14 cellular contexts compared by ENCODE assay signal in the genomic region with DNA sequence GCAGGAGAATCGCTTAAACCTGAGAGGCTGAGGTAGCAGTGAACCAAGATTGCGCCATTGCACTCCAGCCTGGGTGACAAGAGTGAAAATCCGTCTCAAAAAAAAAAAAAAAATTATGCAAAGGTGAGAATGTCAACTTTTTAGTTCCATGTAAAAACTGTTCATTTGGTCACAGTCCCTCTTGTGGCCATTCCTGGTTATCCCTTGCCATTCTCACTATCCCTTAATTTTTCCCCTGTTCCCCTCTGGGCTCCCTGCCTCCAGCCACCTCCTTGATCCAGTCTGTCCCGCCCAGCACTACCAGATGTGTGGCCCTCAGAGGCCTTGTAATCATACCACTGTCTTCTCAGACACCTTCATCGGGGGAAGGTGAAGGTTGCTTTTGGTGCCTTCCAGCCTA. TPM values are rescaled to one million over a fixed set of nuclear protein-coding genes. Genes with fewer than 3 reads are reported as not detected.
DNase-seq lines count a peak whose midpoint lies in the region; ATAC-seq and TF ChIP-seq lines count a peak whose summit lies in the region.
"Had no signal": no experiment of that assay in that cellular context is flagged by ENCODE, and none has a peak within 500 bp of the region (broad histone marks: within the 10 kb centered on the region; RNA-seq: fewer than 3 reads in every experiment).

No MANE protein-coding gene starts in this region.

- H3K9me3 ChIP-seq in T-helper 17 cell (ENCODE audit: control insufficient read depth, low read length, poor library complexity, severe bottlenecking): no peaks in the 10 kb centered on the region
- H3K9me3 ChIP-seq: vagina had no signal

- H3K4me3 Mint-ChIP-seq in stimulated activated naive CD8-positive, alpha-beta T cell treated with anti-CD3 and anti-CD28 coated beads, Interleukin-15, Interleukin-2, amounts not matched to agents 100 ng/mL and 50 ng/mL, for 24 hours: no peak overlapping the region
- no peak overlapping the region for H3K4me3 Mint-ChIP-seq in stimulated activated naive CD8-positive, alpha-beta T cell treated with anti-CD3 and anti-CD28 coated beads, Interleukin-15, amount 100 ng/mL, for 72 hours
- H3K4me3 Mint-ChIP-seq in T-helper 17 cell (no peak overlapping the region), glutamatergic neuron (ENCODE audit: unreplicated experiment) (peak overlapping the region; percentile 14)
- peak overlapping the region in 1 of 10 donors; percentile 33 for H3K4me3 Mint-ChIP-seq in naive thymus-derived CD8-positive, alpha-beta T cell

- no peaks in the 10 kb centered on the region for H3K27me3 Mint-ChIP-seq in stimulated activated naive CD8-positive, alpha-beta T cell treated with anti-CD3 and anti-CD28 coated beads, Interleukin-15, Interleukin-2, amounts not matched to agents 100 ng/mL and 50 ng/mL, for 24 hours
- H3K27me3 Mint-ChIP-seq in stimulated activated naive CD8-positive, alpha-beta T cell treated with anti-CD3 and anti-CD28 coated beads, Interleukin-15, amount 100 ng/mL, for 72 hours: no peaks in the 10 kb centered on the region
- H3K27me3 Mint-ChIP-seq in T-helper 17 cell (no peaks in the 10 kb centered on the region), glutamatergic neuron (ENCODE audit: unreplicated experiment) (no peaks in the 10 kb centered on the region)
- H3K27me3 Mint-ChIP-seq in naive thymus-derived CD8-positive, alpha-beta T cell: no peaks in the 10 kb centered on the region

- peak; percentile 71 for TF ChIP-seq CTCF in glutamatergic neuron (IDR thresholded peaks at IDR 0.05; ENCODE audit: partially characterized antibody, unreplicated experiment)

- no peak for ATAC-seq in stimulated activated naive CD8-positive, alpha-beta T cell treated with anti-CD3 and anti-CD28 coated beads, Interleukin-15, amount 100 ng/mL, for 72 hours
- ATAC-seq in T-helper 17 cell (no peak), GM19023 (IDR thresholded peaks at IDR 0.05; ENCODE audit: unreplicated experiment) (no peak), HG02623 (IDR thresholded peaks at IDR 0.05; ENCODE audit: unreplicated experiment) (no peak)
- ATAC-seq in naive thymus-derived CD8-positive, alpha-beta T cell: no peak

- peaks cover 27% of the 10 kb centered on the region for H3K4me1 Mint-ChIP-seq in stimulated activated naive CD8-positive, alpha-beta T cell treated with anti-CD3 and anti-CD28 coated beads, Interleukin-15, Interleukin-2, amounts not matched to agents 100 ng/mL and 50 ng/mL, for 24 hours (ENCODE audit: low read depth)
- peaks cover 9% of the 10 kb centered on the region for H3K4me1 Mint-ChIP-seq in stimulated activated naive CD8-positive, alpha-beta T cell treated with anti-CD3 and anti-CD28 coated beads, Interleukin-15, amount 100 ng/mL, for 72 hours
- peaks cover 37% of the 10 kb centered on the region for H3K4me1 Mint-ChIP-seq in T-helper 17 cell
- peaks cover 6% of the 10 kb centered on the region for H3K4me1 Mint-ChIP-seq in glutamatergic neuron (ENCODE audit: low read depth, unreplicated experiment)
- peaks cover 22 to 71% (median 45%) of the 10 kb centered on the region in 4 donors for H3K4me1 Mint-ChIP-seq in naive thymus-derived CD8-positive, alpha-beta T cell

- peaks cover 15% of the 10 kb centered on the region for H3K36me3 Mint-ChIP-seq in stimulated activated naive CD8-positive, alpha-beta T cell treated with anti-CD3 and anti-CD28 coated beads, Interleukin-15, Interleukin-2, amounts not matched to agents 100 ng/mL and 50 ng/mL, for 24 hours (ENCODE audit: low read depth)
- H3K36me3 Mint-ChIP-seq in T-helper 17 cell (ENCODE audit: low read depth) (peaks cover 3% of the 10 kb centered on the region), glutamatergic neuron (ENCODE audit: unreplicated experiment) (no peaks in the 10 kb centered on the region)
- peaks cover 0 to 46% (median 0%) of the 10 kb centered on the region in 3 donors for H3K36me3 Mint-ChIP-seq in naive thymus-derived CD8-positive, alpha-beta T cell

- POLR2A ChIA-PET in naive thymus-derived CD8-positive, alpha-beta T cell (lab: Charles Lee): no interaction called here

- no peaks in the 10 kb centered on the region for H3K9me3 Mint-ChIP-seq in stimulated activated naive CD8-positive, alpha-beta T cell treated with anti-CD3 and anti-CD28 coated beads, Interleukin-15, Interleukin-2, amounts not matched to agents 100 ng/mL and 50 ng/mL, for 24 hours
- H3K9me3 Mint-ChIP-seq in stimulated activated naive CD8-positive, alpha-beta T cell treated with anti-CD3 and anti-CD28 coated beads, Interleukin-15, amount 100 ng/mL, for 72 hours: no peaks in the 10 kb centered on the region
- no peaks in the 10 kb centered on the region for H3K9me3 Mint-ChIP-seq in glutamatergic neuron (ENCODE audit: unreplicated experiment)
- H3K9me3 Mint-ChIP-seq in naive thymus-derived CD8-positive, alpha-beta T cell: no peaks in the 10 kb centered on the region

- DNase-seq in stimulated activated naive CD8-positive, alpha-beta T cell treated with anti-CD3 and anti-CD28 coated beads, Interleukin-15, amount 100 ng/mL, for 72 hours: no peak
- DNase-seq in T-helper 17 cell: no peak
- no peak for DNase-seq in glutamatergic neuron
- DNase-seq in NCI-H446 treated with DMSO at 0.1 percent for 48 hours (lab: John Stamatoyannopoulos, UW): no peak
- DNase-seq in naive thymus-derived CD8-positive, alpha-beta T cell: no peak
- DNase-seq: activated gamma-delta T cell treated with Interleukin-2 at 50 U/mL for 16 hours; DMS153; NCI-H187 treated with DMSO at 0.1 percent for 48 hours; stimulated activated CD4-positive, alpha-beta T cell treated with anti-CD3 and anti-CD28 coated beads, Interleukin-4, amount 100 ng/mL, for 4 hours had no signal

- H3K27ac Mint-ChIP-seq in stimulated activated naive CD8-positive, alpha-beta T cell treated with anti-CD3 and anti-CD28 coated beads, Interleukin-15, Interleukin-2, amounts not matched to agents 100 ng/mL and 50 ng/mL, for 24 hours: peak overlapping the region; percentile 41
- peak overlapping the region in 1 of 2 donors; percentile 69 for H3K27ac Mint-ChIP-seq in stimulated activated naive CD8-positive, alpha-beta T cell treated with anti-CD3 and anti-CD28 coated beads, Interleukin-15, amount 100 ng/mL, for 72 hours
- peak overlapping the region; percentile 46 for H3K27ac Mint-ChIP-seq in T-helper 17 cell
- no peak overlapping the region for H3K27ac Mint-ChIP-seq in glutamatergic neuron (ENCODE audit: unreplicated experiment)
- H3K27ac Mint-ChIP-seq in naive thymus-derived CD8-positive, alpha-beta T cell: peak overlapping the region in 4 of 10 donors; percentile 40 to 54 (median 46)

RNA-seq across cellular contexts. Expression of a gene that starts 23.4 kb away (rescaled TPM):
- total RNA-seq in T-helper 17 cell (10 to 100 TPM; 36.4 to 39.0 TPM), glutamatergic neuron (ENCODE audit: unreplicated experiment) (137 TPM)
- total RNA-seq in naive thymus-derived CD8-positive, alpha-beta T cell: 10 to 100 TPM; 70.4 to 76.0 TPM
- polyA plus RNA-seq in naive thymus-derived CD8-positive, alpha-beta T cell: 10 to 100 TPM; 57.8 to 77.5 (median 75.6) TPM

RNA-seq across cellular contexts. Expression of a gene that starts 27.1 kb away (rescaled TPM):
- total RNA-seq in T-helper 17 cell (10 to 100 TPM; 11.0 to 11.8 TPM), glutamatergic neuron (ENCODE audit: unreplicated experiment) (23.2 TPM)
- total RNA-seq in naive thymus-derived CD8-positive, alpha-beta T cell: 10 to 100 TPM; 15.5 to 16.6 TPM
- polyA plus RNA-seq in naive thymus-derived CD8-positive, alpha-beta T cell: 10 to 100 TPM; 11.3 to 18.3 (median 17.5) TPM

RNA-seq across cellular contexts. Expression of a gene that starts 48.6 kb away (rescaled TPM):
- total RNA-seq in T-helper 17 cell (10 to 100 TPM; 74.1 to 85.0 TPM), glutamatergic neuron (ENCODE audit: unreplicated experiment) (54.6 TPM)
- total RNA-seq in naive thymus-derived CD8-positive, alpha-beta T cell: 10 to 100 TPM; 77.5 to 82.8 TPM
- polyA plus RNA-seq in naive thymus-derived CD8-positive, alpha-beta T cell: 10 to 100 TPM; 23.8 to 47.4 (median 24.7) TPM

RNA-seq across cellular contexts. Expression of a gene that starts 50.5 kb away (rescaled TPM):
- total RNA-seq in T-helper 17 cell (not detected), glutamatergic neuron (ENCODE audit: unreplicated experiment) (4.1 TPM)
- not detected for total RNA-seq in naive thymus-derived CD8-positive, alpha-beta T cell
- polyA plus RNA-seq in naive thymus-derived CD8-positive, alpha-beta T cell: not detected
- total RNA-seq: T-helper 1 cell treated with Interleukin-12 subunit alpha and Interleukin-12 subunit beta and Interleukin-4 antibody, amounts not matched to agents 30 ng/mL and 1 ng/mL, for 36 hours; vagina had no signal
